In genomic region chr14:71250347-71250746, GRCh38 we compare ENCODE assay signal across 22 cellular contexts.
DNase-seq lines count a peak whose midpoint lies in the region; ATAC-seq, FAIRE-seq and TF ChIP-seq lines count a peak whose summit lies in the region.
"Had no signal": no experiment of that assay in that cellular context is flagged by ENCODE, and none has a peak within 500 bp of the region (broad histone marks: within the 10 kb centered on the region; RNA-seq: fewer than 3 reads in every experiment).

No MANE protein-coding gene starts in this region.

- H3K4me3 ChIP-seq in CD4-positive, CD25-positive, alpha-beta regulatory T cell (ENCODE audit: low read depth, low read length) = no peak overlapping the region
- no peak overlapping the region for H3K4me3 ChIP-seq in thyroid gland (replicated peaks in 1 of 3)
- H3K4me3 ChIP-seq: BLaER1, HAP-1 had no signal

- no peak overlapping the region for H3K27ac ChIP-seq in CD4-positive, CD25-positive, alpha-beta regulatory T cell (ENCODE audit: insufficient read depth, low read length, poor library complexity, severe bottlenecking)
- peak overlapping the region; percentile 82 for H3K27ac ChIP-seq in VCaP
- H3K27ac ChIP-seq in thyroid gland = no peak overlapping the region
- H3K27ac ChIP-seq: 22Rv1, BLaER1, C4-2B had no signal

- H3K4me1 ChIP-seq in CD4-positive, CD25-positive, alpha-beta regulatory T cell (ENCODE audit: control insufficient read depth, insufficient read depth, low read length, poor library complexity, severe bottlenecking) = peaks cover 11% of the 10 kb centered on the region
- no peaks in the 10 kb centered on the region for H3K4me1 ChIP-seq in thyroid gland
- H3K4me1 ChIP-seq: HAP-1 had no signal

- DNase-seq in CD4-positive, CD25-positive, alpha-beta regulatory T cell = no peak
- DNase-seq in HTR-8/SVneo (ENCODE audit: insufficient read length, low spot score) (no peak), NOMO-1 treated with dmso at 0.1 percent for 144 hours (lab: John Stamatoyannopoulos, UW; ENCODE audit: unreplicated experiment) (no peak), thyroid gland (no peak)
- no peak for DNase-seq in stimulated activated effector memory CD8-positive, alpha-beta T cell treated with anti-CD3 and anti-CD28 coated beads, Interleukin-12 subunit alpha, Interleukin-12 subunit beta, amount 100 ng/mL, for 72 hours (ENCODE audit: low spot score in 2 of 2)
- DNase-seq: Caco-2; CD4-positive, alpha-beta T cell; DMS153; DND-41; GOT3; HFFc6 had no signal

- TF ChIP-seq CTCF in VCaP (conservative IDR thresholded peaks at IDR 0.05) = no peak
- no peak for TF ChIP-seq CTCF in thyroid gland (IDR thresholded peaks at IDR 0.05)

- peaks cover 6 to 30% (median 12%) of the 10 kb centered on the region in 4 donors for H3K4me1 Mint-ChIP-seq in CD4-positive, CD25-positive, alpha-beta regulatory T cell
- peaks cover 44% of the 10 kb centered on the region for H3K4me1 Mint-ChIP-seq in stimulated activated effector memory CD8-positive, alpha-beta T cell treated with anti-CD3 and anti-CD28 coated beads, Interleukin-12 subunit alpha, Interleukin-12 subunit beta, amount 100 ng/mL, for 72 hours

- peak overlapping the region in 2 of 3 donors; percentile 3 to 63 for H3K27ac Mint-ChIP-seq in CD4-positive, CD25-positive, alpha-beta regulatory T cell
- peak overlapping the region; percentile 58 for H3K27ac Mint-ChIP-seq in stimulated activated effector memory CD8-positive, alpha-beta T cell treated with anti-CD3 and anti-CD28 coated beads, Interleukin-12 subunit alpha, Interleukin-12 subunit beta, amount 100 ng/mL, for 72 hours
- H3K27ac Mint-ChIP-seq: B cell; CD4-positive, alpha-beta T cell; HFFc6 had no signal

- 88 to 92% methylated on average over 2 of the region's 2 CpGs for WGBS in thyroid gland, 2 donors

- peaks cover 3% of the 10 kb centered on the region for H3K36me3 Mint-ChIP-seq in CD4-positive, CD25-positive, alpha-beta regulatory T cell
- no peaks in the 10 kb centered on the region for H3K36me3 Mint-ChIP-seq in stimulated activated effector memory CD8-positive, alpha-beta T cell treated with anti-CD3 and anti-CD28 coated beads, Interleukin-12 subunit alpha, Interleukin-12 subunit beta, amount 100 ng/mL, for 72 hours

- peaks cover 4% of the 10 kb centered on the region for H3K27me3 Mint-ChIP-seq in CD4-positive, CD25-positive, alpha-beta regulatory T cell
- H3K27me3 Mint-ChIP-seq: B cell; CD4-positive, alpha-beta T cell had no signal

- ATAC-seq in CD4-positive, CD25-positive, alpha-beta regulatory T cell (ENCODE audit: low read depth in 2 of 2) = no peak
- ATAC-seq in stimulated activated effector memory CD8-positive, alpha-beta T cell treated with anti-CD3 and anti-CD28 coated beads, Interleukin-12 subunit alpha, Interleukin-12 subunit beta, amount 100 ng/mL, for 72 hours = no peak
- no peak for ATAC-seq in GM18870 (IDR thresholded peaks at IDR 0.05; ENCODE audit: unreplicated experiment)

- H3K4me3 Mint-ChIP-seq in CD4-positive, CD25-positive, alpha-beta regulatory T cell = peak overlapping the region in 1 of 4 donors; percentile 18
- H3K4me3 Mint-ChIP-seq in stimulated activated effector memory CD8-positive, alpha-beta T cell treated with anti-CD3 and anti-CD28 coated beads, Interleukin-12 subunit alpha, Interleukin-12 subunit beta, amount 100 ng/mL, for 72 hours = no peak overlapping the region
- H3K4me3 Mint-ChIP-seq: B cell; CD4-positive, alpha-beta T cell; HFFc6 had no signal

- peaks cover 0 to 12% (median 5%) of the 10 kb centered on the region in 7 donors for H3K9me3 Mint-ChIP-seq in CD4-positive, CD25-positive, alpha-beta regulatory T cell
- H3K9me3 Mint-ChIP-seq in stimulated activated effector memory CD8-positive, alpha-beta T cell treated with anti-CD3 and anti-CD28 coated beads, Interleukin-12 subunit alpha, Interleukin-12 subunit beta, amount 100 ng/mL, for 72 hours = peaks cover 14% of the 10 kb centered on the region

- H3K9me3 ChIP-seq in CD4-positive, CD25-positive, alpha-beta regulatory T cell (ENCODE audit: control insufficient read depth in 2 of 2, low read length in 2 of 2) = no peaks in the 10 kb centered on the region
- no peaks in the 10 kb centered on the region for H3K9me3 ChIP-seq in thyroid gland
- H3K9me3 ChIP-seq: HAP-1 had no signal

- FAIRE-seq in HTR-8/SVneo (lab: Jason Lieb, UNC) = peak; percentile 44
- FAIRE-seq: A204.1, G401.6, GM12892, H54 had no signal

- no peak for TF ChIP-seq POLR2A in thyroid gland (IDR thresholded peaks at IDR 0.05)

- intact Hi-C loops in thyroid gland (cut with DNase I) = no loop called here

- no peaks in the 10 kb centered on the region for H3K27me3 ChIP-seq in CD4-positive, CD25-positive, alpha-beta regulatory T cell (ENCODE audit: control insufficient read depth, insufficient read depth, low read length)
- no peaks in the 10 kb centered on the region for H3K27me3 ChIP-seq in thyroid gland
- H3K27me3 ChIP-seq: BLaER1 had no signal

- H3K36me3 ChIP-seq in CD4-positive, CD25-positive, alpha-beta regulatory T cell (ENCODE audit: control insufficient read depth, insufficient read depth, low read length) = no peaks in the 10 kb centered on the region
- no peaks in the 10 kb centered on the region for H3K36me3 ChIP-seq in thyroid gland
- H3K36me3 ChIP-seq: BLaER1, HAP-1 had no signal
